ENCODE assay signal across 26 cellular contexts in genomic region chr2:30693821-30694281, GRCh38.
A peak's percentile ranks its signal among the peaks of the same experiment; 100 is the strongest.
DNase-seq lines count a peak whose midpoint lies in the region; ATAC-seq and TF ChIP-seq lines count a peak whose summit lies in the region.
"Had no signal": no experiment of that assay in that cellular context is flagged by ENCODE, and none has a peak within 500 bp of the region (broad histone marks: within the 10 kb centered on the region; RNA-seq: fewer than 3 reads in every experiment).

No MANE protein-coding gene starts in this region.

- H4K20me1 ChIP-seq in IMR-90 (ENCODE audit: insufficient read depth, low read length) (no peaks in the 10 kb centered on the region), PC-9 (ENCODE audit: insufficient read depth) (no peaks in the 10 kb centered on the region)
- H4K20me1 ChIP-seq: BLaER1 treated with 17β-estradiol and CSF1 and Interleukin-3, amounts not matched to agents 10 nM and 100 nM had no signal

- intact Hi-C loops in IMR-90 (cut with micrococcal nuclease) (loop anchor here (5.0 kb wide), 1 partner anchor 392 kb away; no protein-coding TSS in a partner anchor), sigmoid colon (cut with DNase I) (no loop called here), PC-9 (cut with micrococcal nuclease; ENCODE audit: unreplicated experiment) (no loop called here)
- intact Hi-C loops in activated T-helper 2 cell treated with anti-CD3 and anti-CD28 coated beads, Interferon-gamma antibody, Interleukin-2, Interleukin-4, amounts not matched to agents 10 μg/mL and 5 μg/mL and 100 μg/mL, durations not matched to agents 14 hours and 24 hours and 36 hours (cut with micrococcal nuclease): no loop called here

- no peaks in the 10 kb centered on the region for H3K36me3 ChIP-seq in IMR-90 (ENCODE audit: control insufficient read depth, insufficient read depth, low read length)
- no peaks in the 10 kb centered on the region for H3K36me3 ChIP-seq in sigmoid colon
- H3K36me3 ChIP-seq in PC-9 (ENCODE audit: low read depth): no peaks in the 10 kb centered on the region
- no peaks in the 10 kb centered on the region for H3K36me3 ChIP-seq in CD8-positive, alpha-beta memory T cell (ENCODE audit: insufficient read depth, low read length)
- H3K36me3 ChIP-seq: BLaER1 treated with 17β-estradiol and CSF1 and Interleukin-3, amounts not matched to agents 10 nM and 100 nM; stomach; transverse colon had no signal

- no peaks in the 10 kb centered on the region for H3K36me3 Mint-ChIP-seq in activated T-helper 2 cell treated with anti-CD3 and anti-CD28 coated beads, Interferon-gamma antibody, Interleukin-2, Interleukin-4, amounts not matched to agents 10 μg/mL and 5 μg/mL and 100 μg/mL, durations not matched to agents 14 hours and 24 hours and 36 hours (ENCODE audit: low read depth)
- H3K36me3 Mint-ChIP-seq in CD8-positive, alpha-beta memory T cell: no peaks in the 10 kb centered on the region
- H3K36me3 Mint-ChIP-seq: brain, naive B cell had no signal

- TF ChIP-seq RAD21 in IMR-90 (IDR thresholded peaks at IDR 0.05; ENCODE audit: low read length): no peak

- TF ChIP-seq EP300 in sigmoid colon (IDR thresholded peaks at IDR 0.05): no peak

- H3K4me1 Mint-ChIP-seq in activated T-helper 2 cell treated with anti-CD3 and anti-CD28 coated beads, Interferon-gamma antibody, Interleukin-2, Interleukin-4, amounts not matched to agents 10 μg/mL and 5 μg/mL and 100 μg/mL, durations not matched to agents 14 hours and 24 hours and 36 hours (ENCODE audit: low read depth): no peaks in the 10 kb centered on the region
- no peaks in the 10 kb centered on the region for H3K4me1 Mint-ChIP-seq in CD8-positive, alpha-beta memory T cell
- H3K4me1 Mint-ChIP-seq: activated CD4-positive, alpha-beta memory T cell treated with anti-CD3 and anti-CD28 coated beads, Interleukin-2, amount 10 ng/mL, durations not matched to agents 7 days and 5 days; naive B cell had no signal

- CTCF ChIA-PET in IMR-90 (lab: Yijun Ruan, JAX) (interaction anchor here (0.8 to 2.6 kb wide), 5 partner anchors 18 to 529 kb away, joined by 3 to 11 read pairs (median 4); no protein-coding TSS in a partner anchor), PC-9 (lab: Charles Lee) (no interaction called here)
- CTCF ChIA-PET in CD8-positive, alpha-beta memory T cell (lab: Charles Lee): interaction anchor here (0.8 kb wide), 1 partner anchor 455 kb away, joined by 3 read pairs; no protein-coding TSS in a partner anchor

- peaks cover 5% of the 10 kb centered on the region; the same call in 1 of the 2 replicates for H3K9me1 ChIP-seq in IMR-90 (ENCODE audit: insufficient read depth, low read length)

- dilution Hi-C loops in IMR-90 (cut with HindIII; ENCODE audit: low sequenced_read_pairs, unreplicated experiment): no loop called here

- peaks cover 2% of the 10 kb centered on the region for H3K27me3 Mint-ChIP-seq in activated T-helper 2 cell treated with anti-CD3 and anti-CD28 coated beads, Interferon-gamma antibody, Interleukin-2, Interleukin-4, amounts not matched to agents 10 μg/mL and 5 μg/mL and 100 μg/mL, durations not matched to agents 14 hours and 24 hours and 36 hours (ENCODE audit: low read depth)
- peaks cover 8 to 9% of the 10 kb centered on the region in 2 donors for H3K27me3 Mint-ChIP-seq in CD8-positive, alpha-beta memory T cell

- no peaks in the 10 kb centered on the region for H3K9me3 Mint-ChIP-seq in activated T-helper 2 cell treated with anti-CD3 and anti-CD28 coated beads, Interferon-gamma antibody, Interleukin-2, Interleukin-4, amounts not matched to agents 10 μg/mL and 5 μg/mL and 100 μg/mL, durations not matched to agents 14 hours and 24 hours and 36 hours
- no peaks in the 10 kb centered on the region for H3K9me3 Mint-ChIP-seq in CD8-positive, alpha-beta memory T cell
- H3K9me3 Mint-ChIP-seq: activated CD4-positive, alpha-beta memory T cell treated with anti-CD3 and anti-CD28 coated beads, Interleukin-2, amount 10 ng/mL, durations not matched to agents 7 days and 5 days had no signal

- H4K91ac ChIP-seq in IMR-90 (ENCODE audit: insufficient read depth, low read depth, low read length): peak overlapping the region; percentile 81

- H3K23ac ChIP-seq in IMR-90 (ENCODE audit: low read depth, low read length): peak overlapping the region; percentile 63; the same call in 1 of the 2 replicates

- no peak overlapping the region for H3K9ac ChIP-seq in IMR-90 (ENCODE audit: low read depth, low read length)
- H3K9ac ChIP-seq: BLaER1 treated with 17β-estradiol and CSF1 and Interleukin-3, amounts not matched to agents 10 nM and 100 nM had no signal

- H3F3A ChIP-seq in PC-9 (ENCODE audit: insufficient read depth, low read depth): no peaks in the 10 kb centered on the region

- TF ChIP-seq CTCF in IMR-90 (conservative IDR thresholded peaks at IDR 0.05; ENCODE audit: low read depth, low read length) (no peak), sigmoid colon (IDR thresholded peaks at IDR 0.05) (no peak), PC-9 (conservative IDR thresholded peaks at IDR 0.05) (no peak)

- H3K18ac ChIP-seq in IMR-90 (ENCODE audit: low read depth, low read length): peak overlapping the region; percentile 61

- H3K9me3 ChIP-seq in IMR-90 (ENCODE audit: control insufficient read depth, insufficient read depth, low read length) (no peaks in the 10 kb centered on the region), sigmoid colon (no peaks in the 10 kb centered on the region), PC-9 (ENCODE audit: insufficient read depth, low read depth) (no peaks in the 10 kb centered on the region)
- H3K9me3 ChIP-seq in CD8-positive, alpha-beta memory T cell (ENCODE audit: low read length): no peaks in the 10 kb centered on the region
- H3K9me3 ChIP-seq: stomach, transverse colon had no signal

- in situ Hi-C loops in IMR-90 (cut with MboI; ENCODE audit: low sequenced_read_pairs): no loop called here

- ATAC-seq in IMR-90 (ENCODE audit: low read depth) (no peak), left lobe of liver (no peak)

- peak overlapping the region; percentile 30 for H2BK5ac ChIP-seq in IMR-90 (ENCODE audit: low read depth, low read length, poor library complexity, severe bottlenecking)

- peak overlapping the region; percentile 38 to 71; a peak in 3 of 4 replicates for H4K8ac ChIP-seq in IMR-90 (ENCODE audit: low read depth in 2 of 2, low read length in 2 of 2)

- H3K27ac ChIP-seq in IMR-90 (ENCODE audit: insufficient read depth, low read length): no peak overlapping the region
- H3K27ac ChIP-seq in sigmoid colon: peak overlapping the region in 3 of 4 donors; percentile 20 to 67 (median 43)
- no peak overlapping the region for H3K27ac ChIP-seq in PC-9
- no peak overlapping the region for H3K27ac ChIP-seq in CD8-positive, alpha-beta memory T cell (ENCODE audit: low read depth, low read length)
- H3K27ac ChIP-seq: BLaER1 treated with 17β-estradiol and CSF1 and Interleukin-3, amounts not matched to agents 10 nM and 100 nM; epithelial cell of prostate; SK-N-MC had no signal

- no peak overlapping the region for H3K27ac Mint-ChIP-seq in activated T-helper 2 cell treated with anti-CD3 and anti-CD28 coated beads, Interferon-gamma antibody, Interleukin-2, Interleukin-4, amounts not matched to agents 10 μg/mL and 5 μg/mL and 100 μg/mL, durations not matched to agents 14 hours and 24 hours and 36 hours
- peak overlapping the region in 1 of 8 donors; percentile 85 for H3K27ac Mint-ChIP-seq in CD8-positive, alpha-beta memory T cell
- H3K27ac Mint-ChIP-seq: activated CD4-positive, alpha-beta memory T cell treated with anti-CD3 and anti-CD28 coated beads, Interleukin-2, amount 10 ng/mL, durations not matched to agents 7 days and 5 days had no signal

- DNase-seq in IMR-90 (no peak), left lobe of liver (ENCODE audit: low spot score) (peak; percentile 31), sigmoid colon (peak; percentile 35), PC-9 (no peak), GM19240 (ENCODE audit: insufficient read length, low spot score) (no peak)
- peak; percentile 7 for DNase-seq in activated T-helper 2 cell treated with anti-CD3 and anti-CD28 coated beads, Interferon-gamma antibody, Interleukin-2, Interleukin-4, amounts not matched to agents 10 μg/mL and 5 μg/mL and 100 μg/mL, durations not matched to agents 14 hours and 24 hours and 36 hours (ENCODE audit: low spot score)
- DNase-seq in CD8-positive, alpha-beta memory T cell: no peak
- DNase-seq: activated CD4-positive, alpha-beta memory T cell treated with anti-CD3 and anti-CD28 coated beads, Interleukin-2, amount 10 ng/mL, durations not matched to agents 7 days and 5 days; activated CD4-positive, alpha-beta T cell treated with anti-CD3 and anti-CD28 coated beads for 1 hour; activated gamma-delta T cell treated with Interleukin-2 at 50 U/mL for 16 hours; effector CD8-positive, alpha-beta T cell; GDM1; mesenchymal stem cell; naive B cell; NCI-H1930; NCI-H2227 treated with DMSO at 0.1 percent for 48 hours; NCI-H526 treated with DMSO at 0.1 percent for 48 hours; occipital lobe; RPMI8226; stomach; transverse colon had no signal

- H4K5ac ChIP-seq in IMR-90 (ENCODE audit: low read depth, low read length): peak overlapping the region; percentile 24

- H3K4me2 ChIP-seq in IMR-90 (ENCODE audit: low read depth, low read length): no peak overlapping the region
- no peak overlapping the region for H3K4me2 ChIP-seq in PC-9
- H3K4me2 ChIP-seq: BLaER1 treated with 17β-estradiol and CSF1 and Interleukin-3, amounts not matched to agents 10 nM and 100 nM had no signal

- no peak overlapping the region for H3K4me3 Mint-ChIP-seq in activated T-helper 2 cell treated with anti-CD3 and anti-CD28 coated beads, Interferon-gamma antibody, Interleukin-2, Interleukin-4, amounts not matched to agents 10 μg/mL and 5 μg/mL and 100 μg/mL, durations not matched to agents 14 hours and 24 hours and 36 hours (ENCODE audit: low read depth)
- no peak overlapping the region for H3K4me3 Mint-ChIP-seq in CD8-positive, alpha-beta memory T cell
- H3K4me3 Mint-ChIP-seq: activated CD4-positive, alpha-beta memory T cell treated with anti-CD3 and anti-CD28 coated beads, Interleukin-2, amount 10 ng/mL, durations not matched to agents 7 days and 5 days; brain; naive B cell had no signal

- H3K27me3 ChIP-seq in IMR-90 (ENCODE audit: control insufficient read depth, insufficient read depth, low read length): no peaks in the 10 kb centered on the region
- no peaks in the 10 kb centered on the region for H3K27me3 ChIP-seq in sigmoid colon
- peaks cover 4% of the 10 kb centered on the region; the same call in 1 of the 2 replicates for H3K27me3 ChIP-seq in PC-9 (ENCODE audit: insufficient read depth, low read depth)
- H3K27me3 ChIP-seq in CD8-positive, alpha-beta memory T cell (ENCODE audit: insufficient read depth, low read length, poor library complexity, severe bottlenecking): no peaks in the 10 kb centered on the region
- H3K27me3 ChIP-seq: BLaER1 treated with 17β-estradiol and CSF1 and Interleukin-3, amounts not matched to agents 10 nM and 100 nM; stomach; transverse colon had no signal

- H2BK120ac ChIP-seq in IMR-90 (ENCODE audit: low read depth, low read length): peak overlapping the region; percentile 69

- no TSS peak for BruUV-seq in IMR-90 (replicated peaks; lab: Mats Ljungman, UMichigan)
- no TSS peak for BruUV-seq in PC-9 (replicated peaks; lab: Mats Ljungman, UMichigan)

- TF ChIP-seq POLR2A in IMR-90 (IDR thresholded peaks at IDR 0.05; ENCODE audit: low read depth, low read length) (no peak), sigmoid colon (IDR thresholded peaks at IDR 0.05) (no peak)

- peak overlapping the region; percentile 67 for H3K14ac ChIP-seq in IMR-90 (replicated peaks; ENCODE audit: low read depth, low read length)

- H2AFZ ChIP-seq in IMR-90 (replicated peaks; ENCODE audit: low read length, poor library complexity) (peak overlapping the region; percentile 35), PC-9 (no peak overlapping the region)

- peak overlapping the region; percentile 82 for H3K4ac ChIP-seq in IMR-90 (ENCODE audit: low read depth, low read length)

- H3K79me2 ChIP-seq in PC-9 (ENCODE audit: low read depth): no peaks in the 10 kb centered on the region

- peak overlapping the region; percentile 66 for H2AK9ac ChIP-seq in IMR-90 (replicated peaks; ENCODE audit: low read depth, low read length, poor library complexity)

- POLR2A ChIA-PET in IMR-90 (lab: Charles Lee; ENCODE audit: unreplicated experiment): no interaction called here
- POLR2A ChIA-PET in PC-9 (lab: Charles Lee; ENCODE audit: unreplicated experiment): no interaction called here
- POLR2A ChIA-PET in CD8-positive, alpha-beta memory T cell (lab: Charles Lee): no interaction called here

- H3K79me1 ChIP-seq in IMR-90 (ENCODE audit: low read depth in 1 of 2, low read length in 2 of 2): 0 out of 4 replicates have a peak, but pooled peaks cover 0 to 2% of the 10 kb centered on the region in 2 experiments

- peak overlapping the region; percentile 66; the same call in 2 of the 3 replicates for H2BK15ac ChIP-seq in IMR-90 (ENCODE audit: low read depth, low read length)

- H3K4me1 ChIP-seq in IMR-90 (ENCODE audit: control insufficient read depth, insufficient read depth, low read length) (peaks cover 18% of the 10 kb centered on the region), sigmoid colon (peaks cover 0 to 37% (median 26%) of the 10 kb centered on the region in 4 donors), PC-9 (replicated peaks; ENCODE audit: insufficient read depth) (no peaks in the 10 kb centered on the region)
- H3K4me1 ChIP-seq in CD8-positive, alpha-beta memory T cell (ENCODE audit: insufficient read depth, low read length): no peaks in the 10 kb centered on the region
- H3K4me1 ChIP-seq: BLaER1 treated with 17β-estradiol and CSF1 and Interleukin-3, amounts not matched to agents 10 nM and 100 nM had no signal

- peak overlapping the region; percentile 63 for H2AK5ac ChIP-seq in IMR-90 (ENCODE audit: low read depth, low read length)

- H3K9me2 ChIP-seq in PC-9 (ENCODE audit: insufficient read depth): no peaks in the 10 kb centered on the region

- peak overlapping the region; percentile 89; the same call in 1 of the 2 replicates for H2BK20ac ChIP-seq in IMR-90 (ENCODE audit: low read depth, low read length)

- H3K56ac ChIP-seq in IMR-90 (ENCODE audit: extremely low read depth, insufficient read depth, low read length): no peak overlapping the region

- no CpG with 5 or more reads among the region's 4 CpGs for WGBS in IMR-90 (ENCODE audit: extremely low coverage in 2 of 2, insufficient read length in 1 of 2), 2 experiments
- 90 to 92% methylated on average over 4 of the region's 4 CpGs for WGBS in sigmoid colon, 2 donors

- H3K4me3 ChIP-seq in IMR-90 (ENCODE audit: insufficient read depth, low read depth, low read length) (no peak overlapping the region), sigmoid colon (no peak overlapping the region), PC-9 (no peak overlapping the region)
- H3K4me3 ChIP-seq in CD8-positive, alpha-beta memory T cell (ENCODE audit: low read length): no peak overlapping the region
- H3K4me3 ChIP-seq: BLaER1 treated with 17β-estradiol and CSF1 and Interleukin-3, amounts not matched to agents 10 nM and 100 nM; SK-N-MC; skin epidermis; stomach; transverse colon had no signal

Comparison
In these comparisons a context has a peak if more than half of its experiments do, and no peak if none do; other contexts are left out.
1. DNase-seq: peak in activated T-helper 2 cell treated with anti-CD3 and anti-CD28 coated beads, Interferon-gamma antibody, Interleukin-2, Interleukin-4, amounts not matched to agents 10 μg/mL and 5 μg/mL and 100 μg/mL, durations not matched to agents 14 hours and 24 hours and 36 hours (single experiment), left lobe of liver (single experiment) and sigmoid colon (single experiment); none in IMR-90 (single experiment), PC-9 (0 of 2), CD8-positive, alpha-beta memory T cell (0 of 5) and GM19240 (single experiment).
2. H3K27ac ChIP-seq: peak in sigmoid colon (3 of 4); none in IMR-90 (single experiment), PC-9 (single experiment) and CD8-positive, alpha-beta memory T cell (single experiment).